Comparison of ENCODE assay signal across 17 cellular contexts in the genomic region with DNA sequence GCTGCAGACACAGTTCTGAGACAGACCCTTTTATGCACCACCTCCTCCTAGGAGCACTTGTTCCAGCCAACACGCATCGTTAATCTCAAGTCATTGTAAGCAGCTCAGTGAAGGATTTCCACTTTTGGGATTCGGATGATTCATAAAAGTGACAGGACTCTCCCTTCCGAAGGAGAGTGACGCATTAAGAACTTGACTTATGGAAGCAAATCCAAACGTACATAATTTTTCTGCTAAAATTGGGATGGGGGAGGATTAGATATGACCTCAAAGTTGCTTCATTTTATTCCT.
DNase-seq lines count a peak whose midpoint lies in the region; ATAC-seq and TF ChIP-seq lines count a peak whose summit lies in the region.
"Had no signal": no experiment of that assay in that cellular context is flagged by ENCODE, and none has a peak within 500 bp of the region (broad histone marks: within the 10 kb centered on the region; RNA-seq: fewer than 3 reads in every experiment).

No MANE protein-coding gene starts in this region.

- H3K27me3 ChIP-seq in endodermal cell (ENCODE audit: control insufficient read depth, insufficient read depth, low read length, poor library complexity, severe bottlenecking) (no peaks in the 10 kb centered on the region), gastroesophageal sphincter (peaks cover 43% of the 10 kb centered on the region)
- H3K27me3 ChIP-seq: BLaER1 treated with 17β-estradiol and CSF1 and Interleukin-3, amounts not matched to agents 10 nM and 100 nM had no signal

- no peaks in the 10 kb centered on the region for H3K36me3 ChIP-seq in endodermal cell (ENCODE audit: control insufficient read depth, insufficient read depth, low read length)
- no peaks in the 10 kb centered on the region for H3K36me3 ChIP-seq in gastroesophageal sphincter
- H3K36me3 ChIP-seq: BLaER1 treated with 17β-estradiol and CSF1 and Interleukin-3, amounts not matched to agents 10 nM and 100 nM had no signal

- DNase-seq in Caki2 (ENCODE audit: low read depth): peak; percentile 24
- peak; percentile 11 for DNase-seq in endodermal cell
- DNase-seq in kidney tubule cell (ENCODE audit: low spot score): peak; percentile 41
- DNase-seq in renal cortical epithelial cell (ENCODE audit: low read depth): peak; percentile 35
- no peak for DNase-seq in anterior cingulate cortex (lab: John Stamatoyannopoulos, UW)
- no peak for DNase-seq in stimulated activated naive CD4-positive, alpha-beta T cell treated with Interleukin-2 at 50 U/mL for 16 hours (lab: John Stamatoyannopoulos, UW)
- DNase-seq in GM13977 (ENCODE audit: low spot score): no peak
- DNase-seq: 8988T; Calu3; CD4-positive, CD25-positive, alpha-beta regulatory T cell; DMS 273 treated with DMSO at 0.1 percent for 48 hours; EL; HCEC 1CT; HFFc6 had no signal

- H3K9me3 Mint-ChIP-seq in endodermal cell: no peaks in the 10 kb centered on the region
- H3K9me3 Mint-ChIP-seq: CD4-positive, CD25-positive, alpha-beta regulatory T cell; HFFc6 had no signal

- H3K27ac ChIP-seq in endodermal cell (ENCODE audit: low read depth, low read length) (no peak overlapping the region), gastroesophageal sphincter (peak overlapping the region in 1 of 4 donors; percentile 54)
- H3K27ac ChIP-seq: BLaER1 treated with 17β-estradiol and CSF1 and Interleukin-3, amounts not matched to agents 10 nM and 100 nM; HL-60 had no signal

- no peaks in the 10 kb centered on the region for H3K36me3 Mint-ChIP-seq in endodermal cell (ENCODE audit: low read depth)
- H3K36me3 Mint-ChIP-seq: CD4-positive, CD25-positive, alpha-beta regulatory T cell had no signal

- no peak for TF ChIP-seq EP300 in gastroesophageal sphincter (IDR thresholded peaks at IDR 0.05)

- H3K4me1 Mint-ChIP-seq in endodermal cell: no peaks in the 10 kb centered on the region
- H3K4me1 Mint-ChIP-seq: CD4-positive, CD25-positive, alpha-beta regulatory T cell had no signal

- TF ChIP-seq CTCF in endodermal cell (conservative IDR thresholded peaks at IDR 0.05) (no peak), gastroesophageal sphincter (IDR thresholded peaks at IDR 0.05) (no peak), GM13977 (IDR thresholded peaks at IDR 0.05; ENCODE audit: extremely low read depth, insufficient read depth, missing control alignments) (no peak)

- WGBS in endodermal cell (ENCODE audit: insufficient coverage in 1 of 2, insufficient read length in 1 of 2), 2 experiments: 86 to 89% methylated on average over 5 to 6 of the region's 6 CpGs
- 38 to 81% methylated on average over 4 to 6 of the region's 6 CpGs for WGBS in gastroesophageal sphincter (ENCODE audit: low coverage in 1 of 2), 2 donors

- in situ Hi-C loops in Caki2 (cut with HindIII; ENCODE audit: low pct_unique_long_range_greater_than_20kb, low sequenced_read_pairs) (no loop called here), GM13977 (cut with MboI; ENCODE audit: low pct_unique_long_range_greater_than_20kb, low sequenced_read_pairs, unreplicated experiment) (no loop called here)

- no peak for TF ChIP-seq POLR2A in gastroesophageal sphincter (IDR thresholded peaks at IDR 0.05)

- no peak overlapping the region for H3K4me3 Mint-ChIP-seq in endodermal cell
- H3K4me3 Mint-ChIP-seq: CD4-positive, CD25-positive, alpha-beta regulatory T cell; HFFc6 had no signal

- H3K27ac Mint-ChIP-seq in endodermal cell: no peak overlapping the region
- H3K27ac Mint-ChIP-seq: CD4-positive, CD25-positive, alpha-beta regulatory T cell; HFFc6 had no signal

- H3K4me1 ChIP-seq in endodermal cell (ENCODE audit: control insufficient read depth, insufficient read depth, low read length): no peaks in the 10 kb centered on the region
- H3K4me1 ChIP-seq in gastroesophageal sphincter: peaks cover 0 to 14% (median 0%) of the 10 kb centered on the region in 3 donors

- H3K9me3 ChIP-seq in endodermal cell (ENCODE audit: control insufficient read depth, low read length) (no peaks in the 10 kb centered on the region), gastroesophageal sphincter (no peaks in the 10 kb centered on the region)
- H3K9me3 ChIP-seq: BLaER1 treated with 17β-estradiol and CSF1 and Interleukin-3, amounts not matched to agents 10 nM and 100 nM had no signal

- H3K27me3 Mint-ChIP-seq in endodermal cell (ENCODE audit: insufficient read depth): peaks cover 2% of the 10 kb centered on the region

- H3K9ac ChIP-seq in endodermal cell (ENCODE audit: extremely low read depth, low read length, poor library complexity, severe bottlenecking): no peak overlapping the region
- H3K9ac ChIP-seq: BLaER1 treated with 17β-estradiol and CSF1 and Interleukin-3, amounts not matched to agents 10 nM and 100 nM had no signal

- H3K4me3 ChIP-seq in endodermal cell (ENCODE audit: low read length) (no peak overlapping the region), gastroesophageal sphincter (no peak overlapping the region)
- H3K4me3 ChIP-seq: BLaER1 treated with 17β-estradiol and CSF1 and Interleukin-3, amounts not matched to agents 10 nM and 100 nM had no signal

- no peak for ATAC-seq in gastroesophageal sphincter

Comparison
In these comparisons a context has a peak if more than half of its experiments do, and no peak if none do; other contexts are left out.
1. DNase-seq: peak in Caki2 (single experiment), endodermal cell (single experiment), kidney tubule cell (single experiment) and renal cortical epithelial cell (single experiment); none in anterior cingulate cortex (0 of 58), stimulated activated naive CD4-positive, alpha-beta T cell treated with Interleukin-2 at 50 U/mL for 16 hours (single experiment) and GM13977 (single experiment).